ENCODE assay signal across 8 cellular contexts in genomic region chr6:83055366-83055964, GRCh38. TPM values are rescaled to one million over a fixed set of nuclear protein-coding genes. Genes with fewer than 3 reads are reported as not detected.
DNase-seq lines count a peak whose midpoint lies in the region; ATAC-seq and TF ChIP-seq lines count a peak whose summit lies in the region.

No MANE protein-coding gene starts in this region.

- peaks cover 24% of the 10 kb centered on the region for H3K36me3 ChIP-seq in effector memory CD4-positive, alpha-beta T cell (ENCODE audit: control insufficient read depth, insufficient read depth, low read length)
- H3K36me3 ChIP-seq in lung (ENCODE audit: control insufficient read depth in 2 of 2, insufficient read depth in 2 of 2, low read length in 2 of 2): peaks cover 1 to 8% of the 10 kb centered on the region in 2 donors
- no peaks in the 10 kb centered on the region for H3K36me3 ChIP-seq in testis (ENCODE audit: low read depth, missing control alignments)

- TF ChIP-seq POLR2A in testis (IDR thresholded peaks at IDR 0.05): no peak

- peak; percentile 35 for ATAC-seq in GM21619 (IDR thresholded peaks at IDR 0.05; ENCODE audit: unreplicated experiment)
- no peak for ATAC-seq in lung (ENCODE audit: insufficient read depth, low FRiP score)

- intact Hi-C loops in testis (cut with DNase I; ENCODE audit: low total_unique reads): loop anchor here (10.0 kb wide), 1 partner anchor 801 kb away; no protein-coding TSS in a partner anchor

- H3K9me3 ChIP-seq in effector memory CD4-positive, alpha-beta T cell (ENCODE audit: control insufficient read depth, low read length): no peaks in the 10 kb centered on the region
- no peaks in the 10 kb centered on the region for H3K9me3 ChIP-seq in lung (ENCODE audit: control insufficient read depth in 2 of 2, insufficient read depth in 1 of 2, low read length in 1 of 2)
- no peaks in the 10 kb centered on the region for H3K9me3 ChIP-seq in testis

- H3K27me3 ChIP-seq in effector memory CD4-positive, alpha-beta T cell (replicated peaks; ENCODE audit: control insufficient read depth, insufficient read depth, low read length, poor library complexity, severe bottlenecking): no peaks in the 10 kb centered on the region
- no peaks in the 10 kb centered on the region for H3K27me3 ChIP-seq in lung (ENCODE audit: control insufficient read depth, insufficient read depth)
- H3K27me3 ChIP-seq in testis: no peaks in the 10 kb centered on the region

- 36 to 47% methylated on average over 6 of the region's 6 CpGs for WGBS in lung, 2 donors
- 33 to 45% methylated on average over 6 of the region's 6 CpGs for WGBS in testis, 2 donors

- peak; percentile 60 for DNase-seq in DMS53 (lab: John Stamatoyannopoulos, UW)
- DNase-seq in NAMALWA (ENCODE audit: low spot score): peak; percentile 67
- peak; percentile 18 for DNase-seq in UCSD-AML1 (lab: John Stamatoyannopoulos, UW; ENCODE audit: unreplicated experiment)
- DNase-seq in effector memory CD4-positive, alpha-beta T cell: peak in 2 of 3 donors; percentile 4 to 12
- DNase-seq in lung (ENCODE audit: low spot score): peak; percentile 41
- DNase-seq in testis: peak; percentile 52
- DNase-seq in cerebellar nuclear complex (lab: John Stamatoyannopoulos, UW): no peak

- H3K4me1 ChIP-seq in effector memory CD4-positive, alpha-beta T cell (ENCODE audit: control insufficient read depth, insufficient read depth, low read length, poor library complexity, severe bottlenecking): no peaks in the 10 kb centered on the region
- no peaks in the 10 kb centered on the region for H3K4me1 ChIP-seq in lung (ENCODE audit: control insufficient read depth in 2 of 2, insufficient read depth in 2 of 2, low read length in 2 of 2)
- no peaks in the 10 kb centered on the region for H3K4me1 ChIP-seq in testis

- TF ChIP-seq CTCF in lung (IDR thresholded peaks at IDR 0.05; ENCODE audit: control extremely low read depth, extremely low read depth) (peak; percentile 48), testis (IDR thresholded peaks at IDR 0.05) (peak; percentile 76 to 85 (median 82))

- H3K27ac ChIP-seq in effector memory CD4-positive, alpha-beta T cell (ENCODE audit: insufficient read depth, low read length, poor library complexity, severe bottlenecking): no peak overlapping the region
- H3K27ac ChIP-seq in lung (ENCODE audit: low read depth in 1 of 2, low read length in 1 of 2): no peak overlapping the region
- no peak overlapping the region for H3K27ac ChIP-seq in testis

- H3K4me3 ChIP-seq in effector memory CD4-positive, alpha-beta T cell (ENCODE audit: insufficient read depth, low read depth, low read length, poor library complexity, severe bottlenecking): no peak overlapping the region
- H3K4me3 ChIP-seq in lung (no peak overlapping the region), testis (no peak overlapping the region)

RNA-seq across cellular contexts. Expression of gene UBE3D, which starts 10.2 kb away (rescaled TPM):
- total RNA-seq in lung (10 to 100 TPM in 1 of 2 donors, 1 to 10 TPM in 1; 7.2 to 21.2 TPM), testis (10 to 100 TPM; 13.9 to 16.4 TPM)
- polyA plus RNA-seq in lung (1 to 10 TPM; 2.8 to 5.8 TPM), testis (ENCODE audit: insufficient read depth, low read depth, low replicate concordance) (2.4 TPM)

RNA-seq across cellular contexts. Expression of gene DOP1A, which starts 12.0 kb away (rescaled TPM):
- total RNA-seq in lung (10 to 100 TPM; 20.4 to 64.7 TPM), testis (10 to 100 TPM; 68.7 to 72.7 TPM)
- polyA plus RNA-seq in lung (1 to 10 TPM; 5.0 to 5.8 TPM), testis (ENCODE audit: insufficient read depth, low read depth, low replicate concordance) (31.4 TPM)

Comparison
In these comparisons a context has a peak if more than half of its experiments do, and no peak if none do; other contexts are left out.
1. DNase-seq: peak in DMS53 (single experiment), NAMALWA (single experiment), UCSD-AML1 (single experiment), effector memory CD4-positive, alpha-beta T cell (2 of 3), lung (single experiment) and testis (single experiment); none in cerebellar nuclear complex (0 of 2).